ENCODE assay signal across 9 cellular contexts in genomic region chr6:99868074-99868702, GRCh38.
DNase-seq lines count a peak whose midpoint lies in the region; ATAC-seq and TF ChIP-seq lines count a peak whose summit lies in the region.
"Had no signal": no experiment of that assay in that cellular context is flagged by ENCODE, and none has a peak within 500 bp of the region (broad histone marks: within the 10 kb centered on the region; RNA-seq: fewer than 3 reads in every experiment).

No MANE protein-coding gene starts in this region.

- TF ChIP-seq EP300 in Ishikawa (IDR thresholded peaks at IDR 0.05; ENCODE audit: borderline replicate concordance): no peak

- H3K27ac ChIP-seq in thoracic aorta: no peak overlapping the region
- H3K27ac ChIP-seq: neutrophil had no signal

- peak overlapping the region; percentile 24 for H3K4me3 ChIP-seq in thoracic aorta

- ATAC-seq in GM21737 (IDR thresholded peaks at IDR 0.05; ENCODE audit: unreplicated experiment) (peak; percentile 87), thoracic aorta (ENCODE audit: insufficient number of reproducible peaks, low FRiP score, low read depth) (no peak)

- no peaks in the 10 kb centered on the region for H3K27me3 ChIP-seq in thoracic aorta (replicated peaks; ENCODE audit: insufficient read depth)

- H3K9me3 ChIP-seq in thoracic aorta: no peaks in the 10 kb centered on the region
- H3K9me3 ChIP-seq: neutrophil had no signal

- H3K4me1 ChIP-seq in thoracic aorta (ENCODE audit: control insufficient read depth in 1 of 2, low read depth in 2 of 2): no peaks in the 10 kb centered on the region

- peak; percentile 71 for DNase-seq in EL
- DNase-seq in OCI-M2 (lab: John Stamatoyannopoulos, UW; ENCODE audit: unreplicated experiment): peak; percentile 32
- DNase-seq in activated T-helper 1 cell treated with Interleukin-2 at 50 U/mL for 16 hours (ENCODE audit: low read depth): peak; percentile 35
- DNase-seq in fibroblast of the conjunctiva (ENCODE audit: low read depth): peak; percentile 54
- peak in 51 of 56 donors; percentile 4 to 89 (median 54) for DNase-seq in nucleus accumbens (lab: John Stamatoyannopoulos, UW)
- no peak for DNase-seq in thoracic aorta (ENCODE audit: low spot score)

- TF ChIP-seq CTCF in thoracic aorta (IDR thresholded peaks at IDR 0.05): peak; percentile 54

- H3K36me3 ChIP-seq in thoracic aorta: no peaks in the 10 kb centered on the region
- H3K36me3 ChIP-seq: neutrophil had no signal

- TF ChIP-seq RAD21 in Ishikawa (IDR thresholded peaks at IDR 0.05; ENCODE audit: low read depth): peak; percentile 86

TF ChIP-seq in Ishikawa, 13 proteins besides CTCF, POLR2A, EP300 and RAD21:
- no peak for TF ChIP-seq REST (IDR thresholded peaks at IDR 0.05; ENCODE audit: low read depth)
- TF ChIP-seq FOXM1 (IDR thresholded peaks at IDR 0.05; ENCODE audit: borderline replicate concordance, low read depth): no peak
- TF ChIP-seq USF1 (IDR thresholded peaks at IDR 0.05): no peak
- TF ChIP-seq TEAD4 (IDR thresholded peaks at IDR 0.05): no peak
- no peak for TF ChIP-seq TAF1 (IDR thresholded peaks at IDR 0.05; ENCODE audit: low read depth)
- TF ChIP-seq MAX (IDR thresholded peaks at IDR 0.05): no peak
- TF ChIP-seq CREB1 (IDR thresholded peaks at IDR 0.05; ENCODE audit: low read depth): no peak
- TF ChIP-seq NFIC (IDR thresholded peaks at IDR 0.05): no peak
- TF ChIP-seq ZBTB7A (IDR thresholded peaks at IDR 0.05; ENCODE audit: low read depth): no peak
- TF ChIP-seq TCF12 (IDR thresholded peaks at IDR 0.05; ENCODE audit: low read depth): no peak
- TF ChIP-seq YY1 (IDR thresholded peaks at IDR 0.05; ENCODE audit: low read depth): no peak
- no peak for TF ChIP-seq EGR1 (IDR thresholded peaks at IDR 0.05)
- TF ChIP-seq CEBPB (IDR thresholded peaks at IDR 0.05): no peak
